In the genomic region with DNA sequence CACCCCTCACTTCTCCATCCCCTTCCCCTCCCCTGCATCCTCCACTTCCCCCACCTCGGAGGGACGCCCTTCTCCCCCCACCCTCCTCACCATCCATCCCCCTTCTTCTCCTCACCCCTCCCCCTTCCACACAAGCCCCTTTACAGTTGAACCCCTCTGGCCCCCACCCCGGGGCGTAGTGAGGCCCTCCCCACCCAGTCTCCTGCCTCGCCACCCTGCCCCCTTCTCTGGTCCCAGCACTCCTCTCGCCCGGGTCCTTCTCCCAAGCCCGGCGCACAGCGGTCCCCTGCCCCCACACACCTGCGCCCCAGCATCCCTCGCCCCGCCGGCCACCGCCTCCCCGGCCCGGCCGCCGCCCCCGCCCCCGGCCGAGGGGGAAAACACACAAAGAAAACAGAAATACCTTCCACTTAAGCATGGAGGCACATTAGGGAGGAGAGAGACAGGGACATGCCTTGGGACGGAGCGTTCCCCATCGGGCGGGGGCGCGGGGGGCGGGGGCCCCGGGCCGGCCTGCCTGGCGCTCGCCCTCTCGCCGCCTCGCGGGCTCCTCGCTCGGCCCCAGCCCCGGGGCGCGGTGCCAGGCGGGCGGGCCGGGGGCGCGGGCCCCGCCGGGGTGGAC, we compare ENCODE assay signal across 10 cellular contexts. TPM values are rescaled to one million over a fixed set of nuclear protein-coding genes. Genes with fewer than 3 reads are reported as not detected.
DNase-seq lines count a peak whose midpoint lies in the region; ATAC-seq, FAIRE-seq and TF ChIP-seq lines count a peak whose summit lies in the region.
"Had no signal": no experiment of that assay in that cellular context is flagged by ENCODE, and none has a peak within 500 bp of the region (broad histone marks: within the 10 kb centered on the region; RNA-seq: fewer than 3 reads in every experiment).

No MANE protein-coding gene starts in this region.

- no peak for FAIRE-seq in K562 (lab: Jason Lieb, UNC)
- FAIRE-seq: frontal cortex, GM18507 had no signal

- H3K9me3 ChIP-seq in BE2C (no peaks in the 10 kb centered on the region; the same call in 1 of the 2 replicates), K562 (replicated peaks; ENCODE audit: control insufficient read depth, insufficient read depth, low read depth, low read length) (no peaks in the 10 kb centered on the region)

- H3K27ac Mint-ChIP-seq in HFFc6: no peak overlapping the region
- H3K27ac Mint-ChIP-seq in naive B cell: peak overlapping the region in 1 of 6 donors; percentile 90

- POLR2A ChIA-PET in K562 (lab: Yijun Ruan, JAX): interaction anchor here (0.6 to 0.7 kb wide), 2 partner anchors 58 to 269 kb away, joined by 3 read pairs; no protein-coding TSS in a partner anchor

- H3K4me3 Mint-ChIP-seq in HFFc6 (peak overlapping the region; percentile 11; the same call in 1 of the 2 replicates), naive B cell (peak overlapping the region in 7 of 8 donors; percentile 42 to 91 (median 61))

- in situ Hi-C loops in K562 (cut with MboI): no loop called here

- H3K9ac ChIP-seq in K562 (ENCODE audit: insufficient read depth in 1 of 2, low read depth in 2 of 2, low read length in 2 of 2): peak overlapping the region in 1 of 2 experiments; percentile 95; a peak in 2 of 4 replicates

- BruUV-seq in K562 (replicated peaks; lab: Mats Ljungman, UMichigan): no TSS peak

- H3K9me3 Mint-ChIP-seq in HFFc6: no peaks in the 10 kb centered on the region
- no peaks in the 10 kb centered on the region for H3K9me3 Mint-ChIP-seq in naive B cell

- H3K36me3 Mint-ChIP-seq in HFFc6 (ENCODE audit: low read depth) (no peaks in the 10 kb centered on the region), naive B cell (no peaks in the 10 kb centered on the region)

- H3K9me1 ChIP-seq in K562 (ENCODE audit: control insufficient read depth, insufficient read depth, low read length): no peaks in the 10 kb centered on the region

- H3K27me3 Mint-ChIP-seq in HFFc6 (ENCODE audit: insufficient read depth) (peaks cover 41% of the 10 kb centered on the region), naive B cell (peaks cover 43 to 87% (median 82%) of the 10 kb centered on the region in 3 donors)

- H3K4me2 ChIP-seq in K562 (ENCODE audit: insufficient read depth, low read length): peak overlapping the region; percentile 52

- DNase-seq in BE2C (no peak), HFFc6 (no peak), K562 (ENCODE audit: extremely low read depth in 1 of 4, low spot score in 3 of 4) (peak in 2 of 4 experiments; percentile 49 to 75), naive B cell (no peak), OCI-M2 (lab: John Stamatoyannopoulos, UW; ENCODE audit: unreplicated experiment) (no peak), inferior parietal cortex (ENCODE audit: extremely low spot score) (no peak), NCI-H2227 treated with DMSO at 0.1 percent for 48 hours (lab: John Stamatoyannopoulos, UW) (no peak)

- H3K4me1 Mint-ChIP-seq in HFFc6 (ENCODE audit: low read depth) (no peaks in the 10 kb centered on the region), naive B cell (peaks cover 23 to 37% (median 30%) of the 10 kb centered on the region in 3 donors)

- no peak for TF ChIP-seq POLR2A in K562 (conservative IDR thresholded peaks at IDR 0.05)

- 0% methylated on average over 1 of the region's 49 CpGs for WGBS in K562 (ENCODE audit: insufficient coverage, low coverage, missing lambda C conversion rate)

- no peak for TF ChIP-seq CTCF in BE2C (IDR thresholded peaks at IDR 0.05; ENCODE audit: low read depth, low read length)
- no peak for TF ChIP-seq CTCF in HFFc6 (IDR thresholded peaks at IDR 0.05)
- no peak for TF ChIP-seq CTCF in K562 (IDR thresholded peaks at IDR 0.05 in 2 of 3, conservative IDR thresholded peaks at IDR 0.05 in 1 of 3; ENCODE audit: insufficient read depth in 2 of 3, low read depth in 1 of 3, low read length in 3 of 3)

- no peak overlapping the region; the same call in 1 of the 2 replicates for H2AFZ ChIP-seq in K562 (ENCODE audit: low read depth, low read length)

- H3K4me1 ChIP-seq in BE2C: peaks cover 16% of the 10 kb centered on the region
- H3K4me1 ChIP-seq in K562 (replicated peaks in 1 of 2; ENCODE audit: control insufficient read depth in 2 of 2, insufficient read depth in 2 of 2, low read length in 2 of 2): peaks cover 11 to 49% of the 10 kb centered on the region in 2 experiments

- ATAC-seq in K562: peak; percentile 45
- ATAC-seq in naive B cell (ENCODE audit: low read depth in 2 of 2): no peak
- no peak for ATAC-seq in GM21381 (IDR thresholded peaks at IDR 0.05; ENCODE audit: unreplicated experiment)

- H3K27me3 ChIP-seq in BE2C (peaks cover 8% of the 10 kb centered on the region), K562 (ENCODE audit: control insufficient read depth in 2 of 2, insufficient read depth in 2 of 2, low read length in 2 of 2) (peaks cover under 1 to 32% of the 10 kb centered on the region in 2 experiments; a peak in 3 of 5 replicates)

- H4K20me1 ChIP-seq in K562 (replicated peaks; ENCODE audit: control insufficient read depth, insufficient read depth, low read length): 0 out of 2 replicates have a peak, but pooled peaks cover 13% of the 10 kb centered on the region

- H3K4me3 ChIP-seq in BE2C (ENCODE audit: low read depth, low read length) (peak overlapping the region; percentile 31), K562 (peak overlapping the region; percentile 68)

- CTCF ChIA-PET in K562 (lab: Yijun Ruan, JAX; ENCODE audit: low intra/inter-chr PET ratio): interaction anchor here (1.1 kb wide), 1 partner anchor 47 kb away, joined by 4 read pairs; no protein-coding TSS in a partner anchor

- H3K36me3 ChIP-seq in BE2C (no peaks in the 10 kb centered on the region), K562 (ENCODE audit: control insufficient read depth, insufficient read depth, low read length) (no peaks in the 10 kb centered on the region)

- H3K79me2 ChIP-seq in K562 (ENCODE audit: control insufficient read depth, insufficient read depth, low read length): no peaks in the 10 kb centered on the region

- TF ChIP-seq EP300 in K562 (IDR thresholded peaks at IDR 0.05; ENCODE audit: low read length): no peak

- TF ChIP-seq RAD21 in K562 (CRISPR knock-in tag; conservative IDR thresholded peaks at IDR 0.05 in 1 of 2, IDR thresholded peaks at IDR 0.05 in 1 of 2): no peak

- intact Hi-C loops in K562 (cut with micrococcal nuclease): no loop called here

- H3K27ac ChIP-seq in K562 (ENCODE audit: extremely low read depth, low read depth, low read length): no peak overlapping the region

TF ChIP-seq in K562, 482 proteins besides CTCF, POLR2A, EP300 and RAD21:
- 0 out of 2 replicates have a peak, but pooled peaks have one; percentile 16 for TF ChIP-seq EGR1 (conservative IDR thresholded peaks at IDR 0.05)
- no peak for TF ChIP-seq KDM5B (IDR thresholded peaks at IDR 0.05; ENCODE audit: insufficient replicate concordance, low read depth, low read length)

RNA-seq across cellular contexts. Expression of a gene that starts 0.4 kb away (rescaled TPM):
- polyA plus RNA-seq in BE2C (2012; ENCODE audit: insufficient read depth, insufficient read length, low read depth): 58.7 TPM
- total RNA-seq in HFFc6 (2021; fragmentation: NEBNext Ultra II Directional; extraction: Animal tissue kit (Norgen Biotek cat#: 25700)): not detected
- 0.51 and 2.0 TPM in 2 replicates for total RNA-seq in K562 (2011; cell fraction: chromatin; rRNA removed; ENCODE audit: low replicate concordance)
- 0.17 and 0.26 TPM in 2 replicates for total RNA-seq in K562 (2011; cell fraction: nucleolus; rRNA removed)
- total RNA-seq in K562 (2011; cell fraction: nucleoplasm; rRNA removed): 0.53 and 0.66 TPM in 2 replicates
- 0.04 TPM in 1 of 2 replicates, not detected in the other for total RNA-seq in K562 (2014; rRNA removed)
- not detected in 2 replicates for total RNA-seq in K562 (2014; rRNA removed; fragmentation: Illumina TruSeq; extraction: Trizol)
- total RNA-seq in K562 (2015; rRNA removed; fragmentation: Illumina TruSeq; extraction: Trizol): not detected in 2 replicates
- 0.33 and 0.40 TPM in 2 replicates for total RNA-seq in K562 (2021)
- 0.04 and 0.13 TPM in 2 replicates for polyA plus RNA-seq in K562 (2011; rRNA removed)
- polyA plus RNA-seq in K562 (2011; cell fraction: cytosol; rRNA removed): 0.01 and 0.06 TPM in 2 replicates
- polyA plus RNA-seq in K562 (2011; cell fraction: nucleus; rRNA removed): 0.17 and 1.9 TPM in 2 replicates
- polyA plus RNA-seq in K562 (2012): 0.05 and 0.44 TPM in 2 replicates
- 0.09 and 0.15 TPM in 2 replicates for polyA plus RNA-seq in K562 (2014; fragmentation: Illumina TruSeq; extraction: Trizol)
- polyA plus RNA-seq in K562 (2014; fragmentation: Nextera tagmentation; extraction: Ambion mirVana): not detected
- not detected in 2 replicates for polyA plus RNA-seq in K562 (2014; rRNA removed)
- not detected in 2 replicates for polyA minus RNA-seq in K562 (2011; rRNA and poly(A)+ RNA removed)
- polyA minus RNA-seq in K562 (2011; cell fraction: cytosol; rRNA and poly(A)+ RNA removed): not detected in 2 replicates
- 0.13 TPM in 1 of 2 replicates, not detected in the other for polyA minus RNA-seq in K562 (2011; cell fraction: nucleus; rRNA and poly(A)+ RNA removed)
- polyA plus RNA-seq in naive B cell (ENCODE audit: low read depth in 6 of 6): not detected
